Comparison of ENCODE assay signal across 25 cellular contexts in the genomic region with DNA sequence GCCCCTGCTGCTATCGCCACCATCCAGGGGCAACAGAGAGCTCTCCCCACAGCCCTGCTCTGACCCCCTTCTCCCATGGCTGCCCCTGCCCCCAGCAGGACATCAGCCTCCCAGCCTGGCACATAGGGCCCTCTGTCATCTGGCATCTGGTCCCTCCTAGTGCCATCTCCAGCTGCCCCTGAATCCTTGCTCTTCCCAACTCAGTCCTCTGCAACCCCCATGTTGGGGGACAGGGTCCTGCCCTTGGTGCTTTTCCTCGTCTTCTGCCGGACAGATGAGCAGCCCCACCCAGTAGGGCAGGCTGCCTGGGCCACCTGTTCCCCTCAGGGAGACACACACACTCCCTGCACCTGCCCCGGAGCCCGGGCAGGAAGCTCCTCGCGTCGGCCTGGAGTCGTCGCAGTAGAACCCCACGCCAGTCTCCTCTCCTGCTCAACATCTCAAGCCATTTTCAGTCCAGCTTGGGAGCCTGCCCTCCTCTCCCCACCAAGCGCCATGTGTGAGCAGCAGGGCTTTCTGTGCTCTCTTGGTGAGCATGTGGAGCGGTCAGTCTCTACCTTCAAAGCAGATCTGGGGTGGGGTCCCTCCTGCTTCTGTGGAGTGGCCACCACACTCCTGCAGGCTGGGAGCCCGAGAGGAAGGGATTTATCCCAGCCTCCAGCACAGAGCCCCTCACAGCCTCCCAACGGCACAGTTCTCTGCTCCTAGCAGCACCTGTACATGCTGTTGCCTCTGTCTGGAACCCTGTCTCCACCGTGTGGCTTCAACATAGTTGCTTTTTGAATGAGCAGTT. TPM values are rescaled to one million over a fixed set of nuclear protein-coding genes. Genes with fewer than 3 reads are reported as not detected.
DNase-seq lines count a peak whose midpoint lies in the region; TF ChIP-seq lines count a peak whose summit lies in the region.
"Had no signal": no experiment of that assay in that cellular context is flagged by ENCODE, and none has a peak within 500 bp of the region (broad histone marks: within the 10 kb centered on the region; RNA-seq: fewer than 3 reads in every experiment).

No MANE protein-coding gene starts in this region.

- H3K4me2 ChIP-seq in mesendoderm (ENCODE audit: low read length), result no peak overlapping the region
- H3K4me2 ChIP-seq in mesenchymal stem cell (ENCODE audit: low read length, poor library complexity, severe bottlenecking), result no peak overlapping the region
- H3K4me2 ChIP-seq: A549, SK-N-SH had no signal

- H3K9me3 ChIP-seq in Peyer's patch (no peaks in the 10 kb centered on the region), testis (no peaks in the 10 kb centered on the region), mesenchymal stem cell (ENCODE audit: control insufficient read depth, low read length) (peaks cover 10% of the 10 kb centered on the region)
- H3K9me3 ChIP-seq: SK-N-SH had no signal

- CTCF ChIA-PET in activated CD4-positive, alpha-beta memory T cell treated with anti-CD3 and anti-CD28 coated beads, Interleukin-2, amount 10 ng/mL, durations not matched to agents 7 days and 5 days (lab: Charles Lee), result no interaction called here
- CTCF ChIA-PET in activated CD4-positive, alpha-beta memory T cell treated with anti-CD3 and anti-CD28 coated beads for 36 hours (lab: Charles Lee), result no interaction called here

- H4K8ac ChIP-seq in mesendoderm (ENCODE audit: low read depth, low read length), result no peak overlapping the region
- no peak overlapping the region for H4K8ac ChIP-seq in mesenchymal stem cell (ENCODE audit: low read length)

- H3K4ac ChIP-seq in mesendoderm (ENCODE audit: low read depth, low read length) (no peak overlapping the region), mesenchymal stem cell (ENCODE audit: low read depth in 1 of 2, low read length in 2 of 2) (no peak overlapping the region)

- H2BK15ac ChIP-seq in mesendoderm (replicated peaks; ENCODE audit: low read depth) (no peak overlapping the region), mesenchymal stem cell (ENCODE audit: low read depth, poor library complexity, severe bottlenecking) (no peak overlapping the region)

- no peak overlapping the region for H3K27ac Mint-ChIP-seq in activated CD4-positive, alpha-beta memory T cell treated with anti-CD3 and anti-CD28 coated beads, Interleukin-2, amount 10 ng/mL, durations not matched to agents 7 days and 5 days
- no peak overlapping the region for H3K27ac Mint-ChIP-seq in activated CD4-positive, alpha-beta memory T cell treated with anti-CD3 and anti-CD28 coated beads for 36 hours
- H3K27ac Mint-ChIP-seq: activated CD8-positive, alpha-beta T cell treated with anti-CD3 and anti-CD28 coated beads for 36 hours; activated naive CD4-positive, alpha-beta T cell treated with anti-CD3 and anti-CD28 coated beads, Interleukin-2, amount 10 ng/mL, durations not matched to agents 7 days and 5 days; activated T-cell treated with anti-CD3 and anti-CD28 coated beads, Interleukin-2, amount 50 U/mL, for 72 hours; nephron had no signal

- no peak overlapping the region for H3K18ac ChIP-seq in mesendoderm (ENCODE audit: low read length)
- no peak overlapping the region for H3K18ac ChIP-seq in mesenchymal stem cell (ENCODE audit: low read depth in 1 of 2, low read length in 2 of 2)

- no peaks in the 10 kb centered on the region for H3K4me1 Mint-ChIP-seq in activated CD4-positive, alpha-beta memory T cell treated with anti-CD3 and anti-CD28 coated beads, Interleukin-2, amount 10 ng/mL, durations not matched to agents 7 days and 5 days
- H3K4me1 Mint-ChIP-seq in activated CD4-positive, alpha-beta memory T cell treated with anti-CD3 and anti-CD28 coated beads for 36 hours (ENCODE audit: low read depth), result no peaks in the 10 kb centered on the region
- H3K4me1 Mint-ChIP-seq: activated naive CD4-positive, alpha-beta T cell treated with anti-CD3 and anti-CD28 coated beads, Interleukin-2, amount 10 ng/mL, durations not matched to agents 7 days and 5 days had no signal

- no peaks in the 10 kb centered on the region for H3K79me2 ChIP-seq in mesendoderm (ENCODE audit: control insufficient read depth, insufficient read depth, low read length)

- H3K36me3 Mint-ChIP-seq in activated CD4-positive, alpha-beta memory T cell treated with anti-CD3 and anti-CD28 coated beads, Interleukin-2, amount 10 ng/mL, durations not matched to agents 7 days and 5 days (ENCODE audit: low read depth), result no peaks in the 10 kb centered on the region
- no peaks in the 10 kb centered on the region for H3K36me3 Mint-ChIP-seq in activated CD4-positive, alpha-beta memory T cell treated with anti-CD3 and anti-CD28 coated beads for 36 hours
- H3K36me3 Mint-ChIP-seq: activated naive CD4-positive, alpha-beta T cell treated with anti-CD3 and anti-CD28 coated beads, Interleukin-2, amount 10 ng/mL, durations not matched to agents 7 days and 5 days had no signal

- no peak for TF ChIP-seq POLR2A in Peyer's patch (IDR thresholded peaks at IDR 0.05)
- TF ChIP-seq POLR2A in testis (IDR thresholded peaks at IDR 0.05), result no peak

- H3K23ac ChIP-seq in mesendoderm (ENCODE audit: low read length), result no peak overlapping the region
- no peak overlapping the region for H3K23ac ChIP-seq in mesenchymal stem cell (ENCODE audit: low read length in 2 of 2)

- H3K27me3 ChIP-seq in Peyer's patch, result no peaks in the 10 kb centered on the region
- H3K27me3 ChIP-seq in mesendoderm (ENCODE audit: insufficient read depth, low read length, poor library complexity), result no peaks in the 10 kb centered on the region
- no peaks in the 10 kb centered on the region for H3K27me3 ChIP-seq in testis
- peaks cover 40 to 48% of the 10 kb centered on the region in 2 experiments for H3K27me3 ChIP-seq in mesenchymal stem cell (ENCODE audit: control insufficient read depth in 1 of 2, insufficient read depth in 1 of 2, low read length in 2 of 2)
- H3K27me3 ChIP-seq: cardiac muscle cell had no signal

- no peaks in the 10 kb centered on the region for H3K36me3 ChIP-seq in Peyer's patch
- H3K36me3 ChIP-seq in mesendoderm (ENCODE audit: control insufficient read depth, insufficient read depth, low read length), result no peaks in the 10 kb centered on the region
- H3K36me3 ChIP-seq in testis (ENCODE audit: low read depth, missing control alignments), result no peaks in the 10 kb centered on the region
- no peaks in the 10 kb centered on the region for H3K36me3 ChIP-seq in mesenchymal stem cell (ENCODE audit: control insufficient read depth in 1 of 2, insufficient read depth in 2 of 2, low read depth in 1 of 2, low read length in 2 of 2)
- H3K36me3 ChIP-seq: cardiac muscle cell, WERI-Rb-1 had no signal

- H3K79me1 ChIP-seq in mesendoderm (ENCODE audit: low read length) (no peaks in the 10 kb centered on the region), mesenchymal stem cell (replicated peaks; ENCODE audit: low read length, poor library complexity, severe bottlenecking) (no peaks in the 10 kb centered on the region)

- DNase-seq in activated CD4-positive, alpha-beta memory T cell treated with anti-CD3 and anti-CD28 coated beads, Interleukin-2, amount 10 ng/mL, durations not matched to agents 7 days and 5 days, result peak; percentile 11
- DNase-seq in activated CD4-positive, alpha-beta memory T cell treated with anti-CD3 and anti-CD28 coated beads for 36 hours, result no peak
- DNase-seq in Peyer's patch (peak in 2 of 3 donors; percentile 12 to 37), mesendoderm (no peak), testis (peak; percentile 6), germinal center (ENCODE audit: low spot score) (no peak), mesenchymal stem cell (no peak), T-helper 2 cell (no peak)
- DNase-seq: activated CD8-positive, alpha-beta T cell treated with anti-CD3 and anti-CD28 coated beads for 36 hours; activated naive CD4-positive, alpha-beta T cell treated with anti-CD3 and anti-CD28 coated beads, Interleukin-2, amount 10 ng/mL, durations not matched to agents 7 days and 5 days; activated T-cell treated with anti-CD3 and anti-CD28 coated beads, Interleukin-2, amount 50 U/mL, for 72 hours; anterior cingulate cortex; C1 segment of cervical spinal cord; midbrain; NCI-H2171; NCI-H524; RPMI8226; SK-N-SH; WERI-Rb-1 had no signal

- no peak overlapping the region for H2AFZ ChIP-seq in mesenchymal stem cell (ENCODE audit: low read depth, low read length)

- H2AK5ac ChIP-seq in mesendoderm (ENCODE audit: low read length) (no peak overlapping the region), mesenchymal stem cell (ENCODE audit: low read length, severe bottlenecking) (no peak overlapping the region)

- no peak overlapping the region for H4K91ac ChIP-seq in mesenchymal stem cell (ENCODE audit: low read length)

- peak overlapping the region; percentile 5 for H3K56ac ChIP-seq in mesendoderm (ENCODE audit: low read length)

- peak overlapping the region in 1 of 2 experiments; percentile 18 for H3K14ac ChIP-seq in mesenchymal stem cell (ENCODE audit: low read length in 2 of 2)

- H3K4me3 Mint-ChIP-seq in activated CD4-positive, alpha-beta memory T cell treated with anti-CD3 and anti-CD28 coated beads, Interleukin-2, amount 10 ng/mL, durations not matched to agents 7 days and 5 days, result no peak overlapping the region
- no peak overlapping the region for H3K4me3 Mint-ChIP-seq in activated CD4-positive, alpha-beta memory T cell treated with anti-CD3 and anti-CD28 coated beads for 36 hours
- H3K4me3 Mint-ChIP-seq: activated CD8-positive, alpha-beta T cell treated with anti-CD3 and anti-CD28 coated beads for 36 hours; activated naive CD4-positive, alpha-beta T cell treated with anti-CD3 and anti-CD28 coated beads, Interleukin-2, amount 10 ng/mL, durations not matched to agents 7 days and 5 days; activated T-cell treated with anti-CD3 and anti-CD28 coated beads, Interleukin-2, amount 50 U/mL, for 72 hours; nephron had no signal

- WGBS in mesendoderm (ENCODE audit: extremely low coverage, insufficient coverage, low lambda C conversion rate), result no CpG with 5 or more reads among the region's 16 CpGs
- WGBS in testis, 2 donors, result 86 to 93% methylated on average over 4 to 16 of the region's 16 CpGs
- WGBS in mesenchymal stem cell, result 90% methylated on average over 16 of the region's 16 CpGs

- no peaks in the 10 kb centered on the region for H3K4me1 ChIP-seq in Peyer's patch
- peaks cover 10% of the 10 kb centered on the region for H3K4me1 ChIP-seq in mesendoderm (ENCODE audit: control insufficient read depth, low read depth, low read length)
- no peaks in the 10 kb centered on the region for H3K4me1 ChIP-seq in testis
- peaks cover 3% of the 10 kb centered on the region for H3K4me1 ChIP-seq in mesenchymal stem cell (ENCODE audit: control insufficient read depth, insufficient read depth, low read depth, low read length)

- no peak overlapping the region for H3K4me3 ChIP-seq in Peyer's patch
- H3K4me3 ChIP-seq in mesendoderm (ENCODE audit: low read length), result no peak overlapping the region
- no peak overlapping the region for H3K4me3 ChIP-seq in testis
- H3K4me3 ChIP-seq in mesenchymal stem cell (ENCODE audit: insufficient read depth in 1 of 2, low read depth in 1 of 2, low read length in 2 of 2), result no peak overlapping the region
- H3K4me3 ChIP-seq: A549, cardiac muscle cell had no signal

- intact Hi-C loops in activated CD4-positive, alpha-beta memory T cell treated with anti-CD3 and anti-CD28 coated beads for 36 hours (cut with micrococcal nuclease), result no loop called here
- intact Hi-C loops in testis (cut with DNase I; ENCODE audit: low total_unique reads), result no loop called here

- H2BK120ac ChIP-seq in mesendoderm (ENCODE audit: low read depth, low read length), result no peak overlapping the region
- H2BK120ac ChIP-seq in mesenchymal stem cell (ENCODE audit: low read depth, low read length), result no peak overlapping the region

- no peak overlapping the region for H2BK12ac ChIP-seq in mesenchymal stem cell (ENCODE audit: low read length in 2 of 2)

- no peak overlapping the region for H2BK5ac ChIP-seq in mesendoderm (ENCODE audit: low read length)
- no peak overlapping the region for H2BK5ac ChIP-seq in mesenchymal stem cell (ENCODE audit: low read depth, low read length, poor library complexity, severe bottlenecking)

- no peak overlapping the region for H4K5ac ChIP-seq in mesendoderm (ENCODE audit: low read length)

- POLR2A ChIA-PET in activated CD4-positive, alpha-beta memory T cell treated with anti-CD3 and anti-CD28 coated beads, Interleukin-2, amount 10 ng/mL, durations not matched to agents 7 days and 5 days (lab: Charles Lee), result no interaction called here
- POLR2A ChIA-PET in activated CD4-positive, alpha-beta memory T cell treated with anti-CD3 and anti-CD28 coated beads for 36 hours (lab: Charles Lee), result no interaction called here

- TF ChIP-seq CTCF in Peyer's patch (IDR thresholded peaks at IDR 0.05) (no peak), testis (IDR thresholded peaks at IDR 0.05) (no peak)

- H3K9ac ChIP-seq in mesendoderm (ENCODE audit: low read length), result no peak overlapping the region
- no peak overlapping the region for H3K9ac ChIP-seq in mesenchymal stem cell (ENCODE audit: low read length)
- H3K9ac ChIP-seq: SK-N-SH had no signal

- peaks cover 16% of the 10 kb centered on the region for H3K27me3 Mint-ChIP-seq in activated CD4-positive, alpha-beta memory T cell treated with anti-CD3 and anti-CD28 coated beads, Interleukin-2, amount 10 ng/mL, durations not matched to agents 7 days and 5 days
- no peaks in the 10 kb centered on the region for H3K27me3 Mint-ChIP-seq in activated CD4-positive, alpha-beta memory T cell treated with anti-CD3 and anti-CD28 coated beads for 36 hours
- H3K27me3 Mint-ChIP-seq: activated CD8-positive, alpha-beta T cell treated with anti-CD3 and anti-CD28 coated beads for 36 hours had no signal

- H3K27ac ChIP-seq in Peyer's patch (no peak overlapping the region), mesendoderm (ENCODE audit: low read depth, low read length) (no peak overlapping the region), testis (no peak overlapping the region), mesenchymal stem cell (ENCODE audit: low read length, poor library complexity, severe bottlenecking) (no peak overlapping the region)
- H3K27ac ChIP-seq: cardiac muscle cell, WERI-Rb-1 had no signal

- peaks cover 10% of the 10 kb centered on the region for H3K9me3 Mint-ChIP-seq in activated CD4-positive, alpha-beta memory T cell treated with anti-CD3 and anti-CD28 coated beads, Interleukin-2, amount 10 ng/mL, durations not matched to agents 7 days and 5 days
- H3K9me3 Mint-ChIP-seq in activated CD4-positive, alpha-beta memory T cell treated with anti-CD3 and anti-CD28 coated beads for 36 hours, result peaks cover 6% of the 10 kb centered on the region

RNA-seq across cellular contexts. Expression of gene TNFRSF13B, which starts 28.2 kb away (rescaled TPM):
- not detected for total RNA-seq in activated CD4-positive, alpha-beta memory T cell treated with anti-CD3 and anti-CD28 coated beads, Interleukin-2, amount 10 ng/mL, durations not matched to agents 7 days and 5 days
- not detected for total RNA-seq in activated CD4-positive, alpha-beta memory T cell treated with anti-CD3 and anti-CD28 coated beads for 36 hours
- total RNA-seq in Peyer's patch (10 to 100 TPM in 1 of 4 donors, 1 to 10 TPM in 1, not detected in 2; 3.2 to 86.6 TPM), testis (not detected)
- 0.95 TPM for polyA plus RNA-seq in mesendoderm (2013, experiment 1 of 2)
- 0.81 TPM for polyA plus RNA-seq in mesendoderm (2013, experiment 2 of 2)
- polyA plus RNA-seq in testis (ENCODE audit: insufficient read depth, low read depth, low replicate concordance), result 0.59 TPM
- not detected for polyA plus RNA-seq in mesenchymal stem cell (2013, experiment 1 of 2)
- not detected for polyA plus RNA-seq in mesenchymal stem cell (2013, experiment 2 of 2)
- total RNA-seq: activated CD8-positive, alpha-beta T cell treated with anti-CD3 and anti-CD28 coated beads for 36 hours; activated T-cell treated with anti-CD3 and anti-CD28 coated beads, Interleukin-2, amount 50 U/mL, for 72 hours; cardiac muscle cell; dermis microvascular lymphatic vessel endothelial cell; MCF 10A; T-helper 2 cell treated with Interferon-gamma antibody and Interleukin-4, amounts not matched to agents 100 ng/mL and 5 ng/mL, for 36 hours had no signal
- polyA plus RNA-seq: A549, cardiac muscle cell, SK-N-SH had no signal

Comparison
In these comparisons a context has a peak if more than half of its experiments do, and no peak if none do; other contexts are left out.
1. DNase-seq: peak in activated CD4-positive, alpha-beta memory T cell treated with anti-CD3 and anti-CD28 coated beads, Interleukin-2, amount 10 ng/mL, durations not matched to agents 7 days and 5 days (single experiment), Peyer's patch (2 of 3) and testis (single experiment); none in activated CD4-positive, alpha-beta memory T cell treated with anti-CD3 and anti-CD28 coated beads for 36 hours (single experiment), mesendoderm (single experiment), germinal center (single experiment), mesenchymal stem cell (single experiment) and T-helper 2 cell (0 of 5).